Comparison of ENCODE assay signal across 21 cellular contexts in the genomic region with DNA sequence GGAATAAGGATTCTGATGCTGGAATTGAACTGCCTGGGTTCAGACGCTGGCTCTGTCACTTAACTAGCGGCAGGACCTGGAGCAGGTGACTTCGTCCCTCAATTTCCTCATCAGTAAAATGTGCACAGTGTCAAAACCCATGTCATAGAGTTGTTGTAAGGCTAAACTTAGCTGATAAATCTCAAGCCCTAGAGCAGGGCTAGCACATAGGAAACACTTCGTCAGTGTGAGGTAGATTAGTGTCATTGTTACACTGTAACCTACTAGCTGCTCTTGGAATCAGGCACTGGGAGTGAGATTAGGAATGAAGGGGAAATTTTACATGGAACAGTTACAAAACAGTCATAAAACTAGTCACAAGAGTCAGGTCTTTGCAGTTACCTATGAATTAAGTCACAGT. TPM values are rescaled to one million over a fixed set of nuclear protein-coding genes. Genes with fewer than 3 reads are reported as not detected.
DNase-seq lines count a peak whose midpoint lies in the region; ATAC-seq and TF ChIP-seq lines count a peak whose summit lies in the region.
"Had no signal": no experiment of that assay in that cellular context is flagged by ENCODE, and none has a peak within 500 bp of the region (broad histone marks: within the 10 kb centered on the region; RNA-seq: fewer than 3 reads in every experiment).

No MANE protein-coding gene starts in this region.

- H3K4me1 Mint-ChIP-seq in naive B cell = peaks cover 50 to 93% (median 81%) of the 10 kb centered on the region in 3 donors
- peaks cover 37% of the 10 kb centered on the region for H3K4me1 Mint-ChIP-seq in type B pancreatic cell (ENCODE audit: unreplicated experiment)
- H3K4me1 Mint-ChIP-seq: CD4-positive, CD25-positive, alpha-beta regulatory T cell had no signal

- H3K27ac Mint-ChIP-seq in naive B cell = peak overlapping the region in 4 of 6 donors; percentile 7 to 72 (median 38)
- H3K27ac Mint-ChIP-seq in type B pancreatic cell = peak overlapping the region; percentile 54

- ATAC-seq in Right ventricle myocardium superior (ENCODE audit: poor library complexity) (peak; percentile 36), naive B cell (ENCODE audit: low read depth in 2 of 2) (no peak)

- H3K4me1 ChIP-seq in esophagus muscularis mucosa = peaks cover 29 to 56% (median 50%) of the 10 kb centered on the region in 4 donors

- H3K27ac ChIP-seq in esophagus muscularis mucosa (replicated peaks in 1 of 4) = peak overlapping the region in 3 of 4 donors; percentile 2 to 91 (median 81)

- WGBS in esophagus muscularis mucosa = 86% methylated on average over 4 of the region's 4 CpGs

- DNase-seq in Right ventricle myocardium superior (no peak), cardiac septum (ENCODE audit: low spot score) (no peak), esophagus muscularis mucosa (ENCODE audit: extremely low spot score) (no peak), naive B cell (no peak), type B pancreatic cell (ENCODE audit: extremely low spot score, unreplicated experiment) (no peak), HuH-7 (ENCODE audit: low spot score) (no peak), hippocampal formation (lab: John Stamatoyannopoulos, UW) (no peak), NCI-H128 (lab: John Stamatoyannopoulos, UW; ENCODE audit: unreplicated experiment) (no peak)
- DNase-seq: 8988T; CD4-positive, CD25-positive, alpha-beta regulatory T cell; COR-L47; DMS 273 treated with DMSO at 0.1 percent for 48 hours; DND-41; HCEC 1CT; NCI-H1417 treated with DMSO at 0.1 percent for 48 hours; NCI-H1930; NCI-H226; NCI-H524; NCI-H82; OCI-M1 had no signal

- H3K27me3 Mint-ChIP-seq in naive B cell (no peaks in the 10 kb centered on the region), type B pancreatic cell (no peaks in the 10 kb centered on the region)

- TF ChIP-seq CTCF in esophagus muscularis mucosa (IDR thresholded peaks at IDR 0.05) = no peak
- TF ChIP-seq CTCF in type B pancreatic cell (conservative IDR thresholded peaks at IDR 0.05) = no peak

- TF ChIP-seq POLR2A in esophagus muscularis mucosa (IDR thresholded peaks at IDR 0.05; ENCODE audit: low read depth) = no peak

- no peak overlapping the region for H3K4me3 ChIP-seq in esophagus muscularis mucosa

- TF ChIP-seq EP300 in esophagus muscularis mucosa (IDR thresholded peaks at IDR 0.05) = no peak

- intact Hi-C loops in Right ventricle myocardium superior (cut with DNase I) (no loop called here), cardiac septum (cut with DNase I) (no loop called here), esophagus muscularis mucosa (cut with DNase I) (no loop called here)

- no peaks in the 10 kb centered on the region for H3K36me3 ChIP-seq in esophagus muscularis mucosa

- H3K4me3 Mint-ChIP-seq in naive B cell (peak overlapping the region in 2 of 8 donors; percentile 49 to 67), type B pancreatic cell (no peak overlapping the region)
- H3K4me3 Mint-ChIP-seq: CD4-positive, CD25-positive, alpha-beta regulatory T cell had no signal

- H3K9me3 Mint-ChIP-seq in naive B cell = peaks cover 0 to 29% (median 14%) of the 10 kb centered on the region in 7 donors
- peaks cover 13% of the 10 kb centered on the region for H3K9me3 Mint-ChIP-seq in type B pancreatic cell

- H3K36me3 Mint-ChIP-seq in naive B cell (peaks cover 22 to 23% of the 10 kb centered on the region in 2 donors), type B pancreatic cell (peaks cover 21% of the 10 kb centered on the region)
- H3K36me3 Mint-ChIP-seq: CD4-positive, CD25-positive, alpha-beta regulatory T cell had no signal

- H3K9me3 ChIP-seq in esophagus muscularis mucosa = peaks cover 0 to 9% (median 3%) of the 10 kb centered on the region in 4 donors

- no peaks in the 10 kb centered on the region for H3K27me3 ChIP-seq in esophagus muscularis mucosa

RNA-seq across cellular contexts. Expression of gene ANGPTL1, which starts 56.1 kb away (rescaled TPM):
- total RNA-seq in Right ventricle myocardium superior (7.5 TPM), cardiac septum (15.1 TPM), esophagus muscularis mucosa (100 to 1,000 TPM; 149 to 206 (median 172) TPM), type B pancreatic cell (ENCODE audit: low replicate concordance) (0.43 and 17.9 TPM in 2 replicates)
- 1 to 10 TPM in 2 of 6 donors, under 1 TPM in 3, not detected in 1; 0.38 to 1.4 (median 0.89) TPM for polyA plus RNA-seq in naive B cell (ENCODE audit: low read depth in 6 of 6)
- total RNA-seq: CD4-positive, CD25-positive, alpha-beta regulatory T cell; G401 had no signal
- polyA plus RNA-seq: CD4-positive, CD25-positive, alpha-beta regulatory T cell had no signal
